In the genomic region with DNA sequence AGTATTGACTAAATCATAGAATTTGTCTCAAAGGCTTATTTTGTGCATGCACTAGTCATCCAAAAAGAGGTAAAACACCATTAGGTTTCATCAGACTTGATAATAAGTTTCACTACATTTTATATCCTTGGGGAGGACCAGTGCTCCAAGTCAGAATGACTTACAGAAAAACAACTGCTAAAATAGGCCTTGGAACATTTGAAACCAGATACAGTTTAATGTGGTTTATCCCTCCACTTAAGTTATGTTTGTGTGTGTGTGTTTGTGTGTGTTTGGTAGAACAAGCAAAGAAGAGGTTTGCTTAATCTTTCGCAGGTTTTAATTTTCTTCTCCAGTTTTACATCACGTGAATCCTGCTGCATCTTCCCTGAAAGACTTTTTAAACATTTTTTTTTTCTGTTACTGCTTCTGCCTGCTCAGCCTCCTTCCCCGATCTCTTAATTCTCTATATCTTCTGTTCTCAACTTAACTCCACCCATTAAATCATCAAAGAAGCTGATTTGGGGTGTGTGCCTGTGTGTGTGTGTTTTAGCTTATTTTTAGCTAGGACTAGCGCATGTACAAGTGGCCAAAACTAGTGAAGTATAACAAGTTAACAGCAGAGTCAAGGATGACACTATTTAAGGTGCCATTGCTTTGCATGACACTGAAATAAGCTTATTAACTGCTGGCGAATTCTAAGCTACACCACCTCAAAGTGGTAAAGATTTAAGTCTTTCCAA, we compare ENCODE assay signal across 12 cellular contexts.
DNase-seq lines count a peak whose midpoint lies in the region; ATAC-seq, FAIRE-seq and TF ChIP-seq lines count a peak whose summit lies in the region.
"Had no signal": no experiment of that assay in that cellular context is flagged by ENCODE, and none has a peak within 500 bp of the region (broad histone marks: within the 10 kb centered on the region; RNA-seq: fewer than 3 reads in every experiment).

No MANE protein-coding gene starts in this region.

- TSS peak; percentile 84 for BruUV-seq in OCI-LY7 (replicated peaks; lab: Mats Ljungman, UMichigan)

- H3K4me1 Mint-ChIP-seq in CD4-positive, alpha-beta memory T cell, result no peaks in the 10 kb centered on the region
- H3K4me1 Mint-ChIP-seq in H9, result peaks cover 4 to 5% of the 10 kb centered on the region in 2 experiments; a peak in 3 of 4 replicates

- POLR2A ChIA-PET in OCI-LY7 (lab: Charles Lee), result interaction anchor here (0.5 to 1.7 kb wide), 27 partner anchors 10 to 1680 kb away, joined by 3 to 8 read pairs (median 4); no protein-coding TSS in a partner anchor
- POLR2A ChIA-PET in CD4-positive, alpha-beta memory T cell (lab: Charles Lee; ENCODE audit: partially characterized antibody), result no interaction called here

- no peaks in the 10 kb centered on the region for H3K23me2 ChIP-seq in H9 (ENCODE audit: insufficient read length, low read depth, low read length, poor library complexity, severe bottlenecking)

- peak overlapping the region; percentile 65 for H3K4me3 ChIP-seq in OCI-LY7 (ENCODE audit: low read depth, low read length, poor library complexity, severe bottlenecking)
- H3K4me3 ChIP-seq in neuronal stem cell (ENCODE audit: low read length in 2 of 2), result no peak overlapping the region
- H3K4me3 ChIP-seq in CD4-positive, alpha-beta memory T cell (ENCODE audit: low read length in 2 of 2), result no peak overlapping the region
- H3K4me3 ChIP-seq: cardiac muscle cell had no signal

- no peak overlapping the region for H4K5ac ChIP-seq in H9 (ENCODE audit: insufficient read length, low read depth, low read length)

- no peaks in the 10 kb centered on the region for H3K27me3 Mint-ChIP-seq in CD4-positive, alpha-beta memory T cell
- no peaks in the 10 kb centered on the region for H3K27me3 Mint-ChIP-seq in H9 (ENCODE audit: low read depth)

- no CpG with 5 or more reads among the region's 5 CpGs for WGBS in neuronal stem cell (ENCODE audit: extremely low coverage in 2 of 2, insufficient read length in 2 of 2, insufficient replicate concordance in 1 of 2), 2 donors
- no CpG with 5 or more reads among the region's 5 CpGs for WGBS in H9 (ENCODE audit: extremely low coverage, insufficient read length, low lambda C conversion rate)

- no peak overlapping the region for H3K14ac ChIP-seq in neuronal stem cell (ENCODE audit: low read length)
- no peak overlapping the region for H3K14ac ChIP-seq in H9 (ENCODE audit: insufficient read depth, low read length)

- TF ChIP-seq CTCF in OCI-LY7 (conservative IDR thresholded peaks at IDR 0.05; ENCODE audit: low read length) (no peak), H9 (conservative IDR thresholded peaks at IDR 0.05) (no peak)

- no peaks in the 10 kb centered on the region for H3K9me2 ChIP-seq in OCI-LY7 (ENCODE audit: insufficient read depth, low read length)

- H3K27me3 ChIP-seq in neuronal stem cell (ENCODE audit: control insufficient read depth in 3 of 3, insufficient read depth in 3 of 3, low read depth in 1 of 3, low read length in 3 of 3) (no peaks in the 10 kb centered on the region), H9 (ENCODE audit: insufficient read depth, low read length) (no peaks in the 10 kb centered on the region)
- H3K27me3 ChIP-seq in CD4-positive, alpha-beta memory T cell (ENCODE audit: insufficient read depth, low read length), result no peaks in the 10 kb centered on the region
- H3K27me3 ChIP-seq: cardiac muscle cell had no signal

- H4K91ac ChIP-seq in neuronal stem cell (ENCODE audit: low read depth, low read length, poor library complexity) (no peak overlapping the region), H9 (ENCODE audit: insufficient read length, low read depth, low read length) (no peak overlapping the region)

- H3K23ac ChIP-seq in neuronal stem cell (ENCODE audit: low read depth, low read length, poor library complexity) (no peak overlapping the region), H9 (ENCODE audit: insufficient read length, low read depth, low read length) (no peak overlapping the region)

- H2BK12ac ChIP-seq in neuronal stem cell (ENCODE audit: low read length) (no peak overlapping the region), H9 (ENCODE audit: insufficient read length, low read depth, low read length) (no peak overlapping the region)

- H3K4me1 ChIP-seq in OCI-LY7 (ENCODE audit: insufficient read depth, low read length, poor library complexity, severe bottlenecking) (peaks cover 68% of the 10 kb centered on the region), neuronal stem cell (ENCODE audit: control insufficient read depth in 2 of 2, insufficient read depth in 1 of 2, low read depth in 1 of 2, low read length in 2 of 2) (peaks cover 4 to 5% of the 10 kb centered on the region in 2 donors), H9 (ENCODE audit: insufficient read depth, low read length) (no peaks in the 10 kb centered on the region; the same call in 1 of the 2 replicates)
- H3K4me1 ChIP-seq in CD4-positive, alpha-beta memory T cell (ENCODE audit: insufficient read depth, low read length), result no peaks in the 10 kb centered on the region

- DNase-seq in OCI-LY7 (ENCODE audit: low spot score) (peak; percentile 90), neuronal stem cell (ENCODE audit: low spot score) (no peak), frontal cortex (ENCODE audit: low spot score in 2 of 2) (no peak), H9 (no peak)
- no peak for DNase-seq in CD4-positive, alpha-beta memory T cell
- DNase-seq: activated CD4-positive, alpha-beta T cell treated with anti-CD3 and anti-CD28 coated beads for 1 hour; NCI-H2081 treated with DMSO at 0.1 percent for 48 hours; stimulated activated CD4-positive, alpha-beta T cell treated with anti-CD3 and anti-CD28 coated beads, Interleukin-2, amount 100 ng/mL, for 24 hours had no signal

- H2AK5ac ChIP-seq in neuronal stem cell (ENCODE audit: low read depth, low read length), result no peak overlapping the region
- H2AK5ac ChIP-seq in H9 (ENCODE audit: insufficient read length, low read length), result no peak overlapping the region

- peaks cover 0 to 4% (median under 1%) of the 10 kb centered on the region in 8 donors for H3K9me3 Mint-ChIP-seq in CD4-positive, alpha-beta memory T cell
- H3K9me3 Mint-ChIP-seq in H9, result no peaks in the 10 kb centered on the region

- no peak overlapping the region for H3K18ac ChIP-seq in neuronal stem cell (ENCODE audit: low read length)
- no peak overlapping the region for H3K18ac ChIP-seq in H9 (ENCODE audit: insufficient read length, low read depth, low read length)

- no peak overlapping the region for H3K4me3 Mint-ChIP-seq in CD4-positive, alpha-beta memory T cell
- no peak overlapping the region for H3K4me3 Mint-ChIP-seq in H9

- H2BK5ac ChIP-seq in neuronal stem cell (ENCODE audit: low read length) (no peak overlapping the region), H9 (ENCODE audit: insufficient read length, low read length) (no peak overlapping the region)

- H4K8ac ChIP-seq in neuronal stem cell (ENCODE audit: low read depth, low read length), result no peak overlapping the region
- H4K8ac ChIP-seq in H9 (replicated peaks; ENCODE audit: insufficient read length, low read depth, low read length), result no peak overlapping the region

- no peak overlapping the region for H3K56ac ChIP-seq in H9 (ENCODE audit: insufficient read length, low read depth, low read length)

- H3K4me2 ChIP-seq in OCI-LY7 (ENCODE audit: low read length) (peak overlapping the region; percentile 87), neuronal stem cell (ENCODE audit: insufficient read depth, low read length, poor library complexity, severe bottlenecking) (no peak overlapping the region), H9 (ENCODE audit: insufficient read depth, insufficient read length, low read length) (no peak overlapping the region)

- no peaks in the 10 kb centered on the region for H4K20me1 ChIP-seq in OCI-LY7 (ENCODE audit: insufficient read depth, low read length)
- no peaks in the 10 kb centered on the region for H4K20me1 ChIP-seq in H9 (ENCODE audit: control insufficient read depth, insufficient read depth, insufficient read length)

- H3K4ac ChIP-seq in neuronal stem cell (ENCODE audit: low read length) (no peak overlapping the region), H9 (ENCODE audit: low read depth, low read length) (no peak overlapping the region)

- H2BK120ac ChIP-seq in neuronal stem cell (ENCODE audit: low read depth, low read length) (no peak overlapping the region), H9 (ENCODE audit: low read depth, low read length, poor library complexity, severe bottlenecking) (no peak overlapping the region)

- peaks cover 24% of the 10 kb centered on the region for H3K36me3 ChIP-seq in OCI-LY7 (ENCODE audit: insufficient read depth, low read length)
- H3K36me3 ChIP-seq in neuronal stem cell (replicated peaks in 1 of 2; ENCODE audit: control insufficient read depth in 2 of 2, insufficient read depth in 2 of 2, low read length in 2 of 2), result no peaks in the 10 kb centered on the region
- no peaks in the 10 kb centered on the region for H3K36me3 ChIP-seq in CD4-positive, alpha-beta memory T cell (ENCODE audit: insufficient read depth, low read length)
- H3K36me3 ChIP-seq: cardiac muscle cell had no signal

- H3K79me2 ChIP-seq in OCI-LY7 (ENCODE audit: insufficient read depth, low read depth, low read length), result no peaks in the 10 kb centered on the region
- H3K79me2 ChIP-seq in H9 (ENCODE audit: insufficient read depth, low read length), result no peaks in the 10 kb centered on the region

- CTCF ChIA-PET in OCI-LY7 (lab: Charles Lee; ENCODE audit: unreplicated experiment), result interaction anchor here (0.9 kb wide), 1 partner anchor 26 kb away, joined by 3 read pairs; no protein-coding TSS in a partner anchor
- CTCF ChIA-PET in CD4-positive, alpha-beta memory T cell (lab: Charles Lee; ENCODE audit: partially characterized antibody), result no interaction called here

- no peak overlapping the region for H3T11ph ChIP-seq in H9 (ENCODE audit: low read length)

- no peak overlapping the region for H2BK20ac ChIP-seq in H9 (ENCODE audit: low read depth, low read length, poor library complexity, severe bottlenecking)

- H2BK15ac ChIP-seq in neuronal stem cell (ENCODE audit: low read length), result no peak overlapping the region
- H2BK15ac ChIP-seq in H9 (ENCODE audit: low read depth, low read length), result no peak overlapping the region

- H3K79me1 ChIP-seq in neuronal stem cell (ENCODE audit: low read depth, low read length) (no peaks in the 10 kb centered on the region), H9 (ENCODE audit: insufficient read depth, low read depth, low read length, poor library complexity, severe bottlenecking) (no peaks in the 10 kb centered on the region)

- ATAC-seq in GM19043 (IDR thresholded peaks at IDR 0.05; ENCODE audit: low read depth, unreplicated experiment) (peak; percentile 73), HG02642 (IDR thresholded peaks at IDR 0.05; ENCODE audit: poor library complexity, unreplicated experiment) (peak; percentile 58)

- no peaks in the 10 kb centered on the region for H3K36me3 Mint-ChIP-seq in CD4-positive, alpha-beta memory T cell
- no peaks in the 10 kb centered on the region for H3K36me3 Mint-ChIP-seq in H9 (ENCODE audit: insufficient read depth in 1 of 3, low read depth in 3 of 3)

- H2AFZ ChIP-seq in OCI-LY7 (ENCODE audit: low read length), result peak overlapping the region; percentile 99
- H2AFZ ChIP-seq in neuronal stem cell (ENCODE audit: low read length), result peak overlapping the region; percentile 62
- no peak overlapping the region for H2AFZ ChIP-seq in H9 (ENCODE audit: low read length)

- no peak overlapping the region for H3K27ac Mint-ChIP-seq in CD4-positive, alpha-beta memory T cell
- no peak overlapping the region for H3K27ac Mint-ChIP-seq in H9

- H3K9me3 ChIP-seq in OCI-LY7 (ENCODE audit: low read length), result peaks cover 9% of the 10 kb centered on the region; the same call in 1 of the 2 replicates
- no peaks in the 10 kb centered on the region for H3K9me3 ChIP-seq in neuronal stem cell (replicated peaks in 1 of 2; ENCODE audit: control insufficient read depth in 2 of 2, insufficient read depth in 1 of 2, low read depth in 1 of 2, low read length in 2 of 2)
- no peaks in the 10 kb centered on the region for H3K9me3 ChIP-seq in CD4-positive, alpha-beta memory T cell (ENCODE audit: control insufficient read depth in 1 of 2, low read length in 2 of 2)
- H3K9me3 ChIP-seq in H9 (ENCODE audit: control insufficient read depth, low read depth, low read length), result no peaks in the 10 kb centered on the region

- no peak for FAIRE-seq in frontal cortex (lab: Jason Lieb, UNC)
- FAIRE-seq: GM12892 had no signal

- intact Hi-C loops in OCI-LY7 (cut with micrococcal nuclease; ENCODE audit: unreplicated experiment), result loop anchor here (1.0 kb wide), 1 partner anchor 521 kb away; no protein-coding TSS in a partner anchor
- intact Hi-C loops in CD4-positive, alpha-beta memory T cell (cut with micrococcal nuclease), result no loop called here

- H3K27ac ChIP-seq in OCI-LY7 (ENCODE audit: low read depth, low read length, poor library complexity, severe bottlenecking) (peak overlapping the region; percentile 96), neuronal stem cell (replicated peaks; ENCODE audit: low read length) (no peak overlapping the region), H9 (ENCODE audit: insufficient read length, low read depth, low read length) (no peak overlapping the region)
- no peak overlapping the region for H3K27ac ChIP-seq in CD4-positive, alpha-beta memory T cell (ENCODE audit: low read depth, low read length)
- H3K27ac ChIP-seq: cardiac muscle cell had no signal

- H3K9ac ChIP-seq in neuronal stem cell (ENCODE audit: low read depth, low read length, poor library complexity) (no peak overlapping the region), H9 (ENCODE audit: extremely low read depth, insufficient read length, low read length) (no peak overlapping the region)
